In the genomic region with DNA sequence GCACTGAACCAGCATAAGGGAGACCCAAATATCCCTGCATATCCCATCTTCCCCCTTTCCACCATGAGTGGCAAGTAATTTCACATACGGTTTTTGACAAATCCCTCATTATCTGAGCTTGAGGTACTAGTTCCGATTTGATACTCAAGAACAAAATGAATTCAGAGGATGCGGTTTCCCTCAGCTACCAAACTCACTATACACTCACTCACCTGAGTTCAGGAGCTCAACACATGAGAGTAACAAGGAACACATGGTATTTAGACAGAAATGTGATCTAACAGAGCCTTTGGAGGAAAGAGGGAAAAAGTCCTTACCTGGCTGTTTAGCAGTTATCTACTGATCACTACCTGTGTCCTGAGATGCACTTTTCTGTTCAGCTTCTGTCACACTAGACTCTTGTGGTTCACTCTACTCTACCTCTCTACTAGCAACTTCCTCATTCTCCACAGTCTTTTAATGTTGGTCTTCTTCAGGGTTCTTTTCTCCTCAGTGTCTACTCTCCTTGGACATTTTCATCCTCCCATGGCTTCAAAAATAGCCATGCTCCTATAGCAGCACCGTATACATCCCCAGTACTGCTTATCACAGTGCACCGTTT, we compare ENCODE assay signal across 12 cellular contexts. TPM values are rescaled to one million over a fixed set of nuclear protein-coding genes. Genes with fewer than 3 reads are reported as not detected.
A peak's percentile ranks its signal among the peaks of the same experiment; 100 is the strongest.
DNase-seq lines count a peak whose midpoint lies in the region; ATAC-seq lines count a peak whose summit lies in the region.
"Had no signal": no experiment of that assay in that cellular context is flagged by ENCODE, and none has a peak within 500 bp of the region (broad histone marks: within the 10 kb centered on the region; RNA-seq: fewer than 3 reads in every experiment).

No MANE protein-coding gene starts in this region.

- H3K9me3 Mint-ChIP-seq in T-helper 2 cell treated with Interferon-gamma antibody and Interleukin-4, amounts not matched to agents 5 μg/mL and 100 μg/mL, for 36 hours: no peaks in the 10 kb centered on the region

- in situ Hi-C loops in KBM-7 (cut with MboI; ENCODE audit: low pct_unique_long_range_greater_than_20kb, low sequenced_read_pairs): no loop called here

- H4K20me1 ChIP-seq in BLaER1 treated with 17β-estradiol and CSF1 and Interleukin-3, amounts not matched to agents 10 nM and 100 nM: peaks cover 32 to 96% (median 77%) of the 10 kb centered on the region in 11 experiments; a peak in 21 of 22 replicates

- peak overlapping the region; percentile 29 for H3K4me3 Mint-ChIP-seq in T-helper 2 cell treated with Interferon-gamma antibody and Interleukin-4, amounts not matched to agents 5 μg/mL and 100 μg/mL, for 36 hours

- peak overlapping the region in 9 of 11 experiments; percentile 28 to 68 (median 58); a peak in 15 of 22 replicates for H3K27ac ChIP-seq in BLaER1 treated with 17β-estradiol and CSF1 and Interleukin-3, amounts not matched to agents 10 nM and 100 nM
- H3K27ac ChIP-seq: RWPE1 had no signal

- H3K36me3 Mint-ChIP-seq in T-helper 2 cell treated with Interferon-gamma antibody and Interleukin-4, amounts not matched to agents 5 μg/mL and 100 μg/mL, for 36 hours (ENCODE audit: low read depth): peaks cover 3% of the 10 kb centered on the region

- peak overlapping the region in 8 of 11 experiments; percentile 1 to 53 (median 36); a peak in 13 of 22 replicates for H3K4me2 ChIP-seq in BLaER1 treated with 17β-estradiol and CSF1 and Interleukin-3, amounts not matched to agents 10 nM and 100 nM

- peak overlapping the region; percentile 54 for H3K27ac Mint-ChIP-seq in T-helper 2 cell treated with Interferon-gamma antibody and Interleukin-4, amounts not matched to agents 5 μg/mL and 100 μg/mL, for 36 hours

- peaks cover 0 to 6% (median 0%) of the 10 kb centered on the region in 11 experiments; a peak in 3 of 22 replicates for H3K9me3 ChIP-seq in BLaER1 treated with 17β-estradiol and CSF1 and Interleukin-3, amounts not matched to agents 10 nM and 100 nM (replicated peaks in 1 of 11)
- H3K9me3 ChIP-seq: BE2C had no signal

- H3K27me3 Mint-ChIP-seq in T-helper 2 cell treated with Interferon-gamma antibody and Interleukin-4, amounts not matched to agents 5 μg/mL and 100 μg/mL, for 36 hours (ENCODE audit: low read depth): no peaks in the 10 kb centered on the region

- H3K4me3 ChIP-seq in BLaER1 treated with 17β-estradiol and CSF1 and Interleukin-3, amounts not matched to agents 10 nM and 100 nM: no peak overlapping the region

- peak; percentile 21 for ATAC-seq in left colon

- no peaks in the 10 kb centered on the region for H3K27me3 ChIP-seq in BLaER1 treated with 17β-estradiol and CSF1 and Interleukin-3, amounts not matched to agents 10 nM and 100 nM
- H3K27me3 ChIP-seq: BE2C had no signal

- peaks cover 28 to 50% (median 36%) of the 10 kb centered on the region in 10 experiments for H3K4me1 ChIP-seq in BLaER1 treated with 17β-estradiol and CSF1 and Interleukin-3, amounts not matched to agents 10 nM and 100 nM
- H3K4me1 ChIP-seq: BE2C had no signal

- peaks cover 45% of the 10 kb centered on the region for H3K4me1 Mint-ChIP-seq in T-helper 2 cell treated with Interferon-gamma antibody and Interleukin-4, amounts not matched to agents 5 μg/mL and 100 μg/mL, for 36 hours (ENCODE audit: low read depth)

- peak overlapping the region in 4 of 11 experiments; percentile 7 to 55 (median 22); a peak in 6 of 22 replicates for H3K9ac ChIP-seq in BLaER1 treated with 17β-estradiol and CSF1 and Interleukin-3, amounts not matched to agents 10 nM and 100 nM

- peaks cover 12 to 38% (median 18%) of the 10 kb centered on the region in 11 experiments; a peak in 20 of 22 replicates for H3K36me3 ChIP-seq in BLaER1 treated with 17β-estradiol and CSF1 and Interleukin-3, amounts not matched to agents 10 nM and 100 nM

- intact Hi-C loops in left colon (cut with DNase I, micrococcal nuclease): loop anchor here in 1 of 2 donors (10.0 kb wide), 1 partner anchor 92 kb away; no protein-coding TSS in a partner anchor

- peak; percentile 68 for DNase-seq in KBM-7
- no peak for DNase-seq in T-helper 2 cell treated with Interferon-gamma antibody and Interleukin-4, amounts not matched to agents 5 μg/mL and 100 μg/mL, for 36 hours (ENCODE audit: low spot score)
- no peak for DNase-seq in left colon
- DNase-seq in activated gamma-delta T cell treated with Interleukin-2 at 50 U/mL for 16 hours: no peak
- DNase-seq in hippocampal formation (lab: John Stamatoyannopoulos, UW): no peak
- DNase-seq in RKO (ENCODE audit: low spot score): no peak
- DNase-seq in NCI-H1417 (lab: John Stamatoyannopoulos, UW): no peak
- DNase-seq: activated CD4-positive, alpha-beta T cell treated with anti-CD3 and anti-CD28 coated beads, Interleukin-2, amount 50 U/mL, for 1 hour; BE2C; NCI-H1436 had no signal

RNA-seq across cellular contexts. Expression of gene ASXL2, which starts 25.1 kb away (rescaled TPM):
- total RNA-seq in left colon: 10 to 100 TPM; 30.7 to 33.8 TPM
